In the genomic region with DNA sequence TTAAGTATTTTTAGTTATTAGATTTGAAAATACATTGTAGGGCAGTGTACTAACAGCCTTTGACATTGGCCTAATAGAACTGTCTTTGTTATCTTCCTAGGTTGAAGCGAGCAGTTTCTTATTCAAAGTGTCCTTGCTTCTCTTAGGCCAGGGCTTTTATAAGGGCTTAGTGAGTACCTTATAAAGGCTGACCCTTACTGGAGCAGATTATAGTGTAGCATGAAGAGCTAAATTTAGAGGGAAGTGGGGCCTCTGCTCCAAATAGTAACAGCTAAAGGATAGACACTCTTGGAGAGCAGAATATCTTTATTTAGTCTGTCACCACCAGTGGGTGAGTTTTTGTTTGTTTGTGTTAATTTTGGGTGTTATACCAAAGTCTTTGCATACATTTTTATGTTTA, we compare ENCODE assay signal across 24 cellular contexts. TPM values are rescaled to one million over a fixed set of nuclear protein-coding genes. Genes with fewer than 3 reads are reported as not detected.
DNase-seq lines count a peak whose midpoint lies in the region; ATAC-seq and TF ChIP-seq lines count a peak whose summit lies in the region.
"Had no signal": no experiment of that assay in that cellular context is flagged by ENCODE, and none has a peak within 500 bp of the region (broad histone marks: within the 10 kb centered on the region; RNA-seq: fewer than 3 reads in every experiment).

No MANE protein-coding gene starts in this region.

- WGBS in right cardiac atrium, result 55% methylated on average over 1 of the region's 1 CpG
- WGBS in transverse colon (ENCODE audit: low coverage in 1 of 2), 2 donors, result 89 to 100% methylated on average over 1 of the region's 1 CpG

- in situ Hi-C loops in transverse colon (cut with MboI; ENCODE audit: low pct_ligation_motif_present in 1 of 4, low pct_unique_long_range_greater_than_20kb in 1 of 4, low sequenced_read_pairs in 3 of 4), result no loop called here

- peaks cover 35% of the 10 kb centered on the region for H3K4me1 Mint-ChIP-seq in chondrocyte (ENCODE audit: low read depth)

- H3K4me1 ChIP-seq in right cardiac atrium (ENCODE audit: control insufficient read depth, insufficient read depth, low read length) (peaks cover 3% of the 10 kb centered on the region), skeletal muscle tissue (ENCODE audit: control insufficient read depth in 3 of 3, insufficient read depth in 3 of 3, low read length in 3 of 3) (peaks cover 8 to 17% (median 9%) of the 10 kb centered on the region in 3 donors), transverse colon (peaks cover 9 to 32% (median 24%) of the 10 kb centered on the region in 4 donors)
- H3K4me1 ChIP-seq: parathyroid adenoma had no signal

- peak overlapping the region; percentile 60 for H3K27ac Mint-ChIP-seq in chondrocyte (ENCODE audit: unreplicated experiment)
- H3K27ac Mint-ChIP-seq: activated naive CD8-positive, alpha-beta T cell treated with anti-CD3 and anti-CD28 coated beads for 36 hours; activated T-helper 2 cell treated with anti-CD3 and anti-CD28 coated beads, Interferon-gamma antibody, Interleukin-2, Interleukin-4, amounts not matched to agents 10 μg/mL and 5 μg/mL and 100 μg/mL, durations not matched to agents 14 hours and 24 hours and 36 hours; effector memory CD8-positive, alpha-beta T cell; natural killer cell treated with Interleukin-12 subunit alpha and Interleukin-12 subunit beta and Interleukin-15 and Interleukin-18, amount 100 ng/mL, for 72 hours; stimulated activated effector memory CD8-positive, alpha-beta T cell treated with anti-CD3 and anti-CD28 coated beads, Interleukin-12 subunit alpha, Interleukin-12 subunit beta, amount 100 ng/mL, for 72 hours had no signal

- H3K36me3 ChIP-seq in skeletal muscle tissue (ENCODE audit: control insufficient read depth in 3 of 3, insufficient read depth in 3 of 3, low read length in 3 of 3) (peaks cover 0 to 3% (median 0%) of the 10 kb centered on the region in 3 donors), transverse colon (no peaks in the 10 kb centered on the region)
- H3K36me3 ChIP-seq: Peyer's patch, suprapubic skin had no signal

- DNase-seq in NB4 (ENCODE audit: low read depth), result peak; percentile 39
- no peak for DNase-seq in chondrocyte (ENCODE audit: low spot score)
- no peak for DNase-seq in right cardiac atrium
- DNase-seq in activated gamma-delta T cell (lab: John Stamatoyannopoulos, UW), result no peak
- no peak for DNase-seq in stimulated activated CD4-positive, alpha-beta T cell treated with anti-CD3 and anti-CD28 coated beads, Interleukin-15, amount 100 ng/mL, for 24 hours
- DNase-seq in transverse colon, result no peak
- DNase-seq: activated naive CD8-positive, alpha-beta T cell treated with anti-CD3 and anti-CD28 coated beads for 36 hours; CD8-positive, alpha-beta memory T cell; DMS53; effector memory CD8-positive, alpha-beta T cell; KG1; midbrain; NCI-H1048; NCI-H1930; NCI-H446; Peyer's patch; stimulated activated CD4-positive, alpha-beta T cell treated with anti-CD3 and anti-CD28 coated beads, Interleukin-1b, Interleukin-23, amount 100 ng/mL, for 48 hours had no signal

- H3K4me3 ChIP-seq in NB4 (ENCODE audit: low read depth, low read length) (no peak overlapping the region), right cardiac atrium (ENCODE audit: low read length) (peak overlapping the region; percentile 41), skeletal muscle tissue (ENCODE audit: low read length in 3 of 3) (peak overlapping the region; percentile 3 to 59 (median 33)), transverse colon (no peak overlapping the region)
- H3K4me3 ChIP-seq: Peyer's patch, suprapubic skin had no signal

- peaks cover 3% of the 10 kb centered on the region for H3K36me3 Mint-ChIP-seq in chondrocyte (ENCODE audit: low read depth)
- H3K36me3 Mint-ChIP-seq: natural killer cell treated with Interleukin-12 subunit alpha and Interleukin-12 subunit beta and Interleukin-15 and Interleukin-18, amount 100 ng/mL, for 72 hours had no signal

- TF ChIP-seq POLR2A in NB4 (IDR thresholded peaks at IDR 0.05; ENCODE audit: extremely low read depth, insufficient read length) (no peak), transverse colon (IDR thresholded peaks at IDR 0.05) (no peak)

- H3K27me3 ChIP-seq in right cardiac atrium (ENCODE audit: control insufficient read depth, insufficient read depth) (no peaks in the 10 kb centered on the region), skeletal muscle tissue (ENCODE audit: control insufficient read depth in 3 of 3, insufficient read depth in 3 of 3, low read length in 3 of 3) (no peaks in the 10 kb centered on the region), transverse colon (no peaks in the 10 kb centered on the region)
- H3K27me3 ChIP-seq: Peyer's patch, suprapubic skin had no signal

- TF ChIP-seq CTCF in NB4 (IDR thresholded peaks at IDR 0.05; ENCODE audit: low read depth, low read length) (no peak), chondrocyte (IDR thresholded peaks at IDR 0.05) (no peak), transverse colon (IDR thresholded peaks at IDR 0.05) (no peak)

- peak; percentile 90 for ATAC-seq in right cardiac atrium
- ATAC-seq: effector memory CD8-positive, alpha-beta T cell; WTC11 had no signal

- H3K9me3 ChIP-seq in right cardiac atrium (ENCODE audit: control insufficient read depth, low read length) (no peaks in the 10 kb centered on the region), skeletal muscle tissue (ENCODE audit: control insufficient read depth in 3 of 3, low read length in 3 of 3) (no peaks in the 10 kb centered on the region), transverse colon (no peaks in the 10 kb centered on the region)
- H3K9me3 ChIP-seq: Peyer's patch, suprapubic skin had no signal

- no peak overlapping the region for H3K4me3 Mint-ChIP-seq in chondrocyte (ENCODE audit: unreplicated experiment)
- H3K4me3 Mint-ChIP-seq: activated naive CD8-positive, alpha-beta T cell treated with anti-CD3 and anti-CD28 coated beads for 36 hours; CD8-positive, alpha-beta memory T cell; effector memory CD8-positive, alpha-beta T cell; natural killer cell treated with Interleukin-12 subunit alpha and Interleukin-12 subunit beta and Interleukin-15 and Interleukin-18, amount 100 ng/mL, for 72 hours; stimulated activated effector memory CD8-positive, alpha-beta T cell treated with anti-CD3 and anti-CD28 coated beads, Interleukin-12 subunit alpha, Interleukin-12 subunit beta, amount 100 ng/mL, for 72 hours; WTC11 had no signal

- H3K9ac ChIP-seq in skeletal muscle tissue (ENCODE audit: low read depth in 1 of 3, low read length in 3 of 3), result peak overlapping the region; percentile 61 to 80 (median 64)
- H3K9ac ChIP-seq: parathyroid adenoma had no signal

- no peaks in the 10 kb centered on the region for H3K27me3 Mint-ChIP-seq in chondrocyte (ENCODE audit: low read depth)
- H3K27me3 Mint-ChIP-seq: activated naive CD8-positive, alpha-beta T cell treated with anti-CD3 and anti-CD28 coated beads for 36 hours; CD8-positive, alpha-beta memory T cell; effector memory CD8-positive, alpha-beta T cell; natural killer cell treated with Interleukin-12 subunit alpha and Interleukin-12 subunit beta and Interleukin-15 and Interleukin-18, amount 100 ng/mL, for 72 hours had no signal

- no peak for TF ChIP-seq EP300 in transverse colon (IDR thresholded peaks at IDR 0.05; ENCODE audit: low read depth)

- H3K9me3 Mint-ChIP-seq in chondrocyte (ENCODE audit: low read depth), result no peaks in the 10 kb centered on the region
- H3K9me3 Mint-ChIP-seq: activated naive CD8-positive, alpha-beta T cell treated with anti-CD3 and anti-CD28 coated beads for 36 hours; activated T-helper 2 cell treated with anti-CD3 and anti-CD28 coated beads, Interferon-gamma antibody, Interleukin-2, Interleukin-4, amounts not matched to agents 10 μg/mL and 5 μg/mL and 100 μg/mL, durations not matched to agents 14 hours and 24 hours and 36 hours; effector memory CD8-positive, alpha-beta T cell; natural killer cell treated with Interleukin-12 subunit alpha and Interleukin-12 subunit beta and Interleukin-15 and Interleukin-18, amount 100 ng/mL, for 72 hours; stimulated activated effector memory CD8-positive, alpha-beta T cell treated with anti-CD3 and anti-CD28 coated beads, Interleukin-12 subunit alpha, Interleukin-12 subunit beta, amount 100 ng/mL, for 72 hours; WTC11 had no signal

- peak overlapping the region; percentile 45 for H3K27ac ChIP-seq in right cardiac atrium (ENCODE audit: low read length)
- H3K27ac ChIP-seq in skeletal muscle tissue (ENCODE audit: low read depth, low read length), result peak overlapping the region; percentile 89
- H3K27ac ChIP-seq in transverse colon, result peak overlapping the region in 2 of 4 donors; percentile 4 to 44
- H3K27ac ChIP-seq: parathyroid adenoma, suprapubic skin had no signal

- intact Hi-C loops in right cardiac atrium (cut with DNase I), result no loop called here
- intact Hi-C loops in transverse colon (cut with DNase I; ENCODE audit: low total_unique reads), result loop anchor here (5.0 kb wide), 1 partner anchor 1395 kb away; no protein-coding TSS in a partner anchor

RNA-seq across cellular contexts. Expression of gene BZW2, which starts 15.9 kb away (rescaled TPM):
- total RNA-seq in chondrocyte (42.6 to 50.0 TPM (median 44.8 TPM) in 3 replicates), right cardiac atrium (100 to 1,000 TPM; 124 to 214 (median 175) TPM), skeletal muscle tissue (155 TPM), transverse colon (100 to 1,000 TPM in 1 of 4 donors, 10 to 100 TPM in 3; 16.1 to 135 (median 70.9) TPM)
- 180 TPM for polyA plus RNA-seq in right cardiac atrium

RNA-seq across cellular contexts. Expression of gene ANKMY2, which starts 16.4 kb away (rescaled TPM):
- 18.0 to 23.3 TPM (median 21.8 TPM) in 3 replicates for total RNA-seq in chondrocyte
- 10 to 100 TPM; 28.4 to 41.3 (median 34.4) TPM for total RNA-seq in right cardiac atrium
- polyA plus RNA-seq in right cardiac atrium, result 23.7 TPM
- 30.3 TPM for total RNA-seq in skeletal muscle tissue
- 10 to 100 TPM in 2 of 4 donors, 1 to 10 TPM in 1, under 1 TPM in 1; 0.75 to 22.5 (median 12.0) TPM for total RNA-seq in transverse colon

Comparison
In these comparisons a context has a peak if more than half of its experiments do, and no peak if none do; other contexts are left out.
1. H3K4me3 ChIP-seq: peak in right cardiac atrium (single experiment) and skeletal muscle tissue (3 of 3); none in NB4 (single experiment) and transverse colon (0 of 4).